ENCODE assay signal across 25 cellular contexts in genomic region chrX:50638123-50638522, GRCh38.
DNase-seq lines count a peak whose midpoint lies in the region; ATAC-seq and TF ChIP-seq lines count a peak whose summit lies in the region.
"Had no signal": no experiment of that assay in that cellular context is flagged by ENCODE, and none has a peak within 500 bp of the region (broad histone marks: within the 10 kb centered on the region; RNA-seq: fewer than 3 reads in every experiment).

No MANE protein-coding gene starts in this region.

- H3K36me3 ChIP-seq in heart left ventricle = peaks cover 0 to 19% (median 0%) of the 10 kb centered on the region in 9 donors

- no peak overlapping the region for H3K4me3 Mint-ChIP-seq in activated naive CD4-positive, alpha-beta T cell treated with anti-CD3 and anti-CD28 coated beads for 36 hours
- H3K4me3 Mint-ChIP-seq in T-helper 17 cell = no peak overlapping the region
- H3K4me3 Mint-ChIP-seq: activated naive CD4-positive, alpha-beta T cell treated with anti-CD3 and anti-CD28 coated beads, Interleukin-2, amount 50 U/mL, for 24 hours; CD8-positive, alpha-beta T cell; neural crest cell; stimulated activated effector memory CD8-positive, alpha-beta T cell treated with anti-CD3 and anti-CD28 coated beads, Interleukin-12 subunit alpha, Interleukin-12 subunit beta, amount 100 ng/mL, for 72 hours had no signal

- H3K27ac ChIP-seq in heart left ventricle = peak overlapping the region in 9 of 12 donors; percentile 19 to 76 (median 55)
- H3K27ac ChIP-seq: SK-N-MC, skin epidermis, VCaP had no signal

- no peaks in the 10 kb centered on the region for H3K27me3 Mint-ChIP-seq in activated naive CD4-positive, alpha-beta T cell treated with anti-CD3 and anti-CD28 coated beads for 36 hours (ENCODE audit: low read depth)
- no peaks in the 10 kb centered on the region for H3K27me3 Mint-ChIP-seq in T-helper 17 cell
- H3K27me3 Mint-ChIP-seq: activated naive CD4-positive, alpha-beta T cell treated with anti-CD3 and anti-CD28 coated beads, Interleukin-2, amount 50 U/mL, for 24 hours had no signal

- peaks cover 0 to 16% (median 2%) of the 10 kb centered on the region in 12 donors for H3K4me1 ChIP-seq in heart left ventricle

- TF ChIP-seq CTCF in heart left ventricle (IDR thresholded peaks at IDR 0.05) = no peak

- WGBS in heart left ventricle, 4 donors = 38 to 59% (median 44%) methylated on average over 1 to 3 of the region's 3 CpGs

- ATAC-seq in activated naive CD4-positive, alpha-beta T cell treated with anti-CD3 and anti-CD28 coated beads, Interleukin-2, amount 50 U/mL, for 72 hours = no peak
- ATAC-seq in T-helper 17 cell (no peak), heart left ventricle (peak in 3 of 4 donors; percentile 66 to 71 (median 70))
- ATAC-seq: CD8-positive, alpha-beta T cell; stimulated activated effector memory CD8-positive, alpha-beta T cell treated with anti-CD3 and anti-CD28 coated beads, Interleukin-12 subunit alpha, Interleukin-12 subunit beta, amount 100 ng/mL, for 72 hours had no signal

- no peaks in the 10 kb centered on the region for H3K27me3 ChIP-seq in heart left ventricle

- CTCF ChIA-PET in activated naive CD4-positive, alpha-beta T cell treated with anti-CD3 and anti-CD28 coated beads for 36 hours (lab: Charles Lee) = no interaction called here

- no peaks in the 10 kb centered on the region for H3K36me3 Mint-ChIP-seq in activated naive CD4-positive, alpha-beta T cell treated with anti-CD3 and anti-CD28 coated beads for 36 hours (ENCODE audit: low read depth)
- H3K36me3 Mint-ChIP-seq in activated naive CD4-positive, alpha-beta T cell treated with anti-CD3 and anti-CD28 coated beads, Interleukin-2, amount 50 U/mL, for 72 hours = no peaks in the 10 kb centered on the region
- H3K36me3 Mint-ChIP-seq in T-helper 17 cell (ENCODE audit: low read depth) = no peaks in the 10 kb centered on the region
- H3K36me3 Mint-ChIP-seq: activated naive CD4-positive, alpha-beta T cell treated with anti-CD3 and anti-CD28 coated beads, Interleukin-2, amount 50 U/mL, for 24 hours; CD8-positive, alpha-beta T cell; stimulated activated effector memory CD8-positive, alpha-beta T cell treated with anti-CD3 and anti-CD28 coated beads, Interleukin-12 subunit alpha, Interleukin-12 subunit beta, amount 100 ng/mL, for 72 hours had no signal

- no peak for TF ChIP-seq POLR2A in heart left ventricle (IDR thresholded peaks at IDR 0.05)

- H3K4me3 ChIP-seq in heart left ventricle = peak overlapping the region in 2 of 12 donors; percentile 53
- H3K4me3 ChIP-seq: SK-N-MC, skin epidermis had no signal

- H3K9me3 ChIP-seq in T-helper 17 cell (ENCODE audit: control insufficient read depth, low read length, poor library complexity, severe bottlenecking) = no peaks in the 10 kb centered on the region
- no peaks in the 10 kb centered on the region for H3K9me3 ChIP-seq in heart left ventricle

- intact Hi-C loops in activated naive CD4-positive, alpha-beta T cell treated with anti-CD3 and anti-CD28 coated beads for 36 hours (cut with micrococcal nuclease) = no loop called here
- intact Hi-C loops in heart left ventricle (cut with DNase I) = no loop called here

- H3K9me3 Mint-ChIP-seq in activated naive CD4-positive, alpha-beta T cell treated with anti-CD3 and anti-CD28 coated beads for 36 hours = no peaks in the 10 kb centered on the region
- no peaks in the 10 kb centered on the region for H3K9me3 Mint-ChIP-seq in activated naive CD4-positive, alpha-beta T cell treated with anti-CD3 and anti-CD28 coated beads, Interleukin-2, amount 50 U/mL, for 72 hours
- H3K9me3 Mint-ChIP-seq: activated naive CD4-positive, alpha-beta T cell treated with anti-CD3 and anti-CD28 coated beads, Interleukin-2, amount 50 U/mL, for 24 hours; CD8-positive, alpha-beta T cell; neural crest cell; stimulated activated effector memory CD8-positive, alpha-beta T cell treated with anti-CD3 and anti-CD28 coated beads, Interleukin-12 subunit alpha, Interleukin-12 subunit beta, amount 100 ng/mL, for 72 hours had no signal

- H3K4me1 Mint-ChIP-seq in activated naive CD4-positive, alpha-beta T cell treated with anti-CD3 and anti-CD28 coated beads for 36 hours (ENCODE audit: low read depth) = no peaks in the 10 kb centered on the region
- peaks cover 12% of the 10 kb centered on the region for H3K4me1 Mint-ChIP-seq in T-helper 17 cell
- H3K4me1 Mint-ChIP-seq: activated naive CD4-positive, alpha-beta T cell treated with anti-CD3 and anti-CD28 coated beads, Interleukin-2, amount 50 U/mL, for 24 hours; neural crest cell; stimulated activated effector memory CD8-positive, alpha-beta T cell treated with anti-CD3 and anti-CD28 coated beads, Interleukin-12 subunit alpha, Interleukin-12 subunit beta, amount 100 ng/mL, for 72 hours had no signal

- no peak overlapping the region for H3K27ac Mint-ChIP-seq in activated naive CD4-positive, alpha-beta T cell treated with anti-CD3 and anti-CD28 coated beads for 36 hours
- H3K27ac Mint-ChIP-seq in activated naive CD4-positive, alpha-beta T cell treated with anti-CD3 and anti-CD28 coated beads, Interleukin-2, amount 50 U/mL, for 72 hours = no peak overlapping the region
- H3K27ac Mint-ChIP-seq in T-helper 17 cell = peak overlapping the region; percentile 0
- H3K27ac Mint-ChIP-seq: activated naive CD4-positive, alpha-beta T cell treated with anti-CD3 and anti-CD28 coated beads, Interleukin-2, amount 50 U/mL, for 24 hours; CD8-positive, alpha-beta T cell; stimulated activated effector memory CD8-positive, alpha-beta T cell treated with anti-CD3 and anti-CD28 coated beads, Interleukin-12 subunit alpha, Interleukin-12 subunit beta, amount 100 ng/mL, for 72 hours had no signal

- DNase-seq in activated naive CD4-positive, alpha-beta T cell treated with anti-CD3 and anti-CD28 coated beads for 36 hours = peak; percentile 4
- DNase-seq in activated naive CD4-positive, alpha-beta T cell treated with anti-CD3 and anti-CD28 coated beads, Interleukin-2, amount 50 U/mL, for 72 hours (ENCODE audit: low spot score in 2 of 2) = no peak
- DNase-seq in T-helper 17 cell (no peak), heart left ventricle (peak; percentile 47 to 84 (median 59)), renal cortical epithelial cell (ENCODE audit: low read depth) (peak; percentile 2), NCI-H1436 (lab: John Stamatoyannopoulos, UW) (no peak), NCI-H2081 (lab: John Stamatoyannopoulos, UW) (no peak), NCI-H2029 treated with DMSO at 0.1 percent for 48 hours (lab: John Stamatoyannopoulos, UW) (no peak)
- DNase-seq: activated CD4-positive, alpha-beta T cell treated with anti-CD3 and anti-CD28 coated beads for 48 hours; AML-193; cerebellar nuclear complex; DMS 273 treated with DMSO at 0.1 percent for 48 hours; KBM-7; NCI-H1436 treated with DMSO at 0.1 percent for 48 hours; NCI-H526; RPMI8226; stimulated activated CD4-positive, alpha-beta T cell treated with anti-CD3 and anti-CD28 coated beads, Interleukin-2, amount 100 ng/mL, for 24 hours; T-helper 2 cell had no signal

Comparison
In these comparisons a context has a peak if more than half of its experiments do, and no peak if none do; other contexts are left out.
1. DNase-seq: peak in activated naive CD4-positive, alpha-beta T cell treated with anti-CD3 and anti-CD28 coated beads for 36 hours (single experiment), heart left ventricle (5 of 5) and renal cortical epithelial cell (single experiment); none in activated naive CD4-positive, alpha-beta T cell treated with anti-CD3 and anti-CD28 coated beads, Interleukin-2, amount 50 U/mL, for 72 hours (0 of 2), T-helper 17 cell (0 of 3), NCI-H1436 (single experiment), NCI-H2081 (0 of 2) and NCI-H2029 treated with DMSO at 0.1 percent for 48 hours (single experiment).
2. ATAC-seq: peak in heart left ventricle (3 of 4); none in activated naive CD4-positive, alpha-beta T cell treated with anti-CD3 and anti-CD28 coated beads, Interleukin-2, amount 50 U/mL, for 72 hours (0 of 2) and T-helper 17 cell (single experiment).